ENCODE assay signal across 1 cellular context in the genomic region with DNA sequence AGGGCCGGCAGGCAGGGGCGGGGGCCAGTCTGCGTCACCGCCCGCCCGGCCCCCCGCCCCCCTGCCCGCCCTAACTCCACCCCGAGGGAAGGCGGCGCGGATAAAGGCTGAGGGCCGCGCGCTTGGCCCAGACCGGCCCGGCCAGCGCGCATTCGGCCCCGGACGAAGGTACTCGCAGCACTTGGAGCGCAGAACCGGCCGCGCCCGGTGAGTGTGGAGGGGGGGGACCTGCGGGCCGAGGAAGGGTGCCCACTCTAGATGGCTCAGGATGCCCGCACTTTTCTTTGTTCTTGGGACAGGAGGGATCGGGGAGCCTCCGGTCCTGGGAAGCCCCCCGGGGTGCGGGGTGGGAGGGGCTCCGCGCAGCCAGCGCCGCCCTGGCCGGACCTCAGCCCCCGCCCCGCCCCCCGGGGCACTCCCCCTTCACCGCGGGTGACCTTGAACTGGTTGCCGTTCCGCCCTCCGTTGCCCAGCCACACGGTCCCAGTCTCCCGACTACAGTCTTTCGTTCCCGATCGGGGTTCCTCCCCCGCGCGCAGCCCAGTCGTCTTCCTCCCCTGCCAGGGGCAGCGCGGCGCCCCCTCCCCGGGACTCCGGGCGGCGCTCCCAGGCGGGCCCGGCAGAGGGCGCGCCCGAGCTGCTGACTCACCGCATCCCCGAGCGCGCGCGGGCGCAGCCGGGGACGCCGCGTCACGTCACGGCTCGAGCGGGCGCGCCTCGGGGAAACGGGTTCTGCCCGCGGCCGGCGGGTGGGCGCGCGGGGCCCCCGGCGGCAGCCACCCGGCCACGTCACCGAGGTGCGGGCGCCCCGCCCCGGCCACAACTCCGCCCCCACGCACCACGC.
A peak's percentile ranks its signal among the peaks of the same experiment; 100 is the strongest.
TF ChIP-seq lines count a peak whose summit lies in the region.

A gene (plus strand): TSS at position 130 of the 844 bp plus-strand sequence. CDS start 1,714 bp downstream, outside the sequence.

TF ChIP-seq in K562, 482 proteins besides CTCF, POLR2A, EP300 and RAD21 (continued from another document and continues in another):
- TF ChIP-seq, protein P1, sequence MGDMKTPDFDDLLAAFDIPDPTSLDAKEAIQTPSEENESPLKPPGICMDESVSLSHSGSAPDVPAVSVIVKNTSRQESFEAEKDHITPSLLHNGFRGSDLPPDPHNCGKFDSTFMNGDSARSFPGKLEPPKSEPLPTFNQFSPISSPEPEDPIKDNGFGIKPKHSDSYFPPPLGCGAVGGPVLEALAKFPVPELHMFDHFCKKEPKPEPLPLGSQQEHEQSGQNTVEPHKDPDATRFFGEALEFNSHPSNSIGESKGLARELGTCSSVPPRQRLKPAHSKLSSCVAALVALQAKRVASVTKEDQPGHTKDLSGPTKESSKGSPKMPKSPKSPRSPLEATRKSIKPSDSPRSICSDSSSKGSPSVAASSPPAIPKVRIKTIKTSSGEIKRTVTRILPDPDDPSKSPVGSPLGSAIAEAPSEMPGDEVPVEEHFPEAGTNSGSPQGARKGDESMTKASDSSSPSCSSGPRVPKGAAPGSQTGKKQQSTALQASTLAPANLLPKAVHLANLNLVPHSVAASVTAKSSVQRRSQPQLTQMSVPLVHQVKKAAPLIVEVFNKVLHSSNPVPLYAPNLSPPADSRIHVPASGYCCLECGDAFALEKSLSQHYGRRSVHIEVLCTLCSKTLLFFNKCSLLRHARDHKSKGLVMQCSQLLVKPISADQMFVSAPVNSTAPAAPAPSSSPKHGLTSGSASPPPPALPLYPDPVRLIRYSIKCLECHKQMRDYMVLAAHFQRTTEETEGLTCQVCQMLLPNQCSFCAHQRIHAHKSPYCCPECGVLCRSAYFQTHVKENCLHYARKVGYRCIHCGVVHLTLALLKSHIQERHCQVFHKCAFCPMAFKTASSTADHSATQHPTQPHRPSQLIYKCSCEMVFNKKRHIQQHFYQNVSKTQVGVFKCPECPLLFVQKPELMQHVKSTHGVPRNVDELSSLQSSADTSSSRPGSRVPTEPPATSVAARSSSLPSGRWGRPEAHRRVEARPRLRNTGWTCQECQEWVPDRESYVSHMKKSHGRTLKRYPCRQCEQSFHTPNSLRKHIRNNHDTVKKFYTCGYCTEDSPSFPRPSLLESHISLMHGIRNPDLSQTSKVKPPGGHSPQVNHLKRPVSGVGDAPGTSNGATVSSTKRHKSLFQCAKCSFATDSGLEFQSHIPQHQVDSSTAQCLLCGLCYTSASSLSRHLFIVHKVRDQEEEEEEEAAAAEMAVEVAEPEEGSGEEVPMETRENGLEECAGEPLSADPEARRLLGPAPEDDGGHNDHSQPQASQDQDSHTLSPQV (IDR thresholded peaks at IDR 0.05): peak; percentile 59; the same call in 1 of the 2 replicates
- TF ChIP-seq NBN (IDR thresholded peaks at IDR 0.05; ENCODE audit: low read depth): peak; percentile 34; the same call in 1 of the 2 replicates
- 0 out of 4 replicates have a peak, but pooled peaks of 1 of the 2 experiments have one; percentile 58 for TF ChIP-seq RCOR1 (IDR thresholded peaks at IDR 0.05; ENCODE audit: borderline replicate concordance in 1 of 2, low read depth in 2 of 2, low read length in 2 of 2)
- TF ChIP-seq JUND (IDR thresholded peaks at IDR 0.05; ENCODE audit: borderline replicate concordance, low read depth, low read length): peak; percentile 79
- TF ChIP-seq JUND (tag; IDR thresholded peaks at IDR 0.05; ENCODE audit: borderline replicate concordance, low read depth, low read length): peak; percentile 63; the same call in 1 of the 3 replicates
- peak; percentile 93 for TF ChIP-seq SAFB (IDR thresholded peaks at IDR 0.05; ENCODE audit: borderline replicate concordance, low read depth, low read length)
- no peak for TF ChIP-seq ZC3H8 (IDR thresholded peaks at IDR 0.05)
- no peak for TF ChIP-seq ZNF224 (CRISPR knock-in tag; IDR thresholded peaks at IDR 0.05)
- 0 out of 2 replicates have a peak, but pooled peaks have one; percentile 46 for TF ChIP-seq LCOR (CRISPR knock-in tag; IDR thresholded peaks at IDR 0.05)
- no peak for TF ChIP-seq SLC30A9 (CRISPR knock-in tag; IDR thresholded peaks at IDR 0.05)
- TF ChIP-seq, protein P2, sequence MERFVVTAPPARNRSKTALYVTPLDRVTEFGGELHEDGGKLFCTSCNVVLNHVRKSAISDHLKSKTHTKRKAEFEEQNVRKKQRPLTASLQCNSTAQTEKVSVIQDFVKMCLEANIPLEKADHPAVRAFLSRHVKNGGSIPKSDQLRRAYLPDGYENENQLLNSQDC (CRISPR knock-in tag; IDR thresholded peaks at IDR 0.05): no peak
- TF ChIP-seq CHD1 (IDR thresholded peaks at IDR 0.05; ENCODE audit: low read length): peak; percentile 16
- TF ChIP-seq, protein P3, sequence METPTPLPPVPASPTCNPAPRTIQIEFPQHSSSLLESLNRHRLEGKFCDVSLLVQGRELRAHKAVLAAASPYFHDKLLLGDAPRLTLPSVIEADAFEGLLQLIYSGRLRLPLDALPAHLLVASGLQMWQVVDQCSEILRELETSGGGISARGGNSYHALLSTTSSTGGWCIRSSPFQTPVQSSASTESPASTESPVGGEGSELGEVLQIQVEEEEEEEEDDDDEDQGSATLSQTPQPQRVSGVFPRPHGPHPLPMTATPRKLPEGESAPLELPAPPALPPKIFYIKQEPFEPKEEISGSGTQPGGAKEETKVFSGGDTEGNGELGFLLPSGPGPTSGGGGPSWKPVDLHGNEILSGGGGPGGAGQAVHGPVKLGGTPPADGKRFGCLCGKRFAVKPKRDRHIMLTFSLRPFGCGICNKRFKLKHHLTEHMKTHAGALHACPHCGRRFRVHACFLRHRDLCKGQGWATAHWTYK (CRISPR knock-in tag; IDR thresholded peaks at IDR 0.05): 0 out of 2 replicates have a peak, but pooled peaks have one; percentile 43
- 0 out of 2 replicates have a peak, but pooled peaks have one; percentile 11 for TF ChIP-seq ZNF41 (CRISPR knock-in tag; conservative IDR thresholded peaks at IDR 0.05)
- TF ChIP-seq U2AF1 (optimal IDR thresholded peaks at IDR 0.05; ENCODE audit: low read depth, low read length): peak; percentile 10
- TF ChIP-seq RB1 (IDR thresholded peaks at IDR 0.05; ENCODE audit: low read depth): peak; percentile 90
- 0 out of 2 replicates have a peak, but pooled peaks have one; percentile 54 for TF ChIP-seq MTA3 (IDR thresholded peaks at IDR 0.05; ENCODE audit: borderline replicate concordance)
- TF ChIP-seq, protein P4, sequence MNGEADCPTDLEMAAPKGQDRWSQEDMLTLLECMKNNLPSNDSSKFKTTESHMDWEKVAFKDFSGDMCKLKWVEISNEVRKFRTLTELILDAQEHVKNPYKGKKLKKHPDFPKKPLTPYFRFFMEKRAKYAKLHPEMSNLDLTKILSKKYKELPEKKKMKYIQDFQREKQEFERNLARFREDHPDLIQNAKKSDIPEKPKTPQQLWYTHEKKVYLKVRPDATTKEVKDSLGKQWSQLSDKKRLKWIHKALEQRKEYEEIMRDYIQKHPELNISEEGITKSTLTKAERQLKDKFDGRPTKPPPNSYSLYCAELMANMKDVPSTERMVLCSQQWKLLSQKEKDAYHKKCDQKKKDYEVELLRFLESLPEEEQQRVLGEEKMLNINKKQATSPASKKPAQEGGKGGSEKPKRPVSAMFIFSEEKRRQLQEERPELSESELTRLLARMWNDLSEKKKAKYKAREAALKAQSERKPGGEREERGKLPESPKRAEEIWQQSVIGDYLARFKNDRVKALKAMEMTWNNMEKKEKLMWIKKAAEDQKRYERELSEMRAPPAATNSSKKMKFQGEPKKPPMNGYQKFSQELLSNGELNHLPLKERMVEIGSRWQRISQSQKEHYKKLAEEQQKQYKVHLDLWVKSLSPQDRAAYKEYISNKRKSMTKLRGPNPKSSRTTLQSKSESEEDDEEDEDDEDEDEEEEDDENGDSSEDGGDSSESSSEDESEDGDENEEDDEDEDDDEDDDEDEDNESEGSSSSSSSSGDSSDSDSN (IDR thresholded peaks at IDR 0.05; ENCODE audit: borderline replicate concordance in 1 of 2, low read depth in 2 of 2, low read length in 2 of 2): peak; percentile 77 to 79; a peak in 3 of 4 replicates
- TF ChIP-seq TBP (optimal IDR thresholded peaks at IDR 0.05; ENCODE audit: low read depth, low read length): peak; percentile 85
- TF ChIP-seq TARDBP (IDR thresholded peaks at IDR 0.05): peak; percentile 93; the same call in 1 of the 2 replicates
- TF ChIP-seq, protein P5, sequence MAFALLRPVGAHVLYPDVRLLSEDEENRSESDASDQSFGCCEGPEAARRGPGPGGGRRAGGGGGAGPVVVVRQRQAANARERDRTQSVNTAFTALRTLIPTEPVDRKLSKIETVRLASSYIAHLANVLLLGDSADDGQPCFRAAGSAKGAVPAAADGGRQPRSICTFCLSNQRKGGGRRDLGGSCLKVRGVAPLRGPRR (CRISPR knock-in tag; IDR thresholded peaks at IDR 0.05): no peak
- no peak for TF ChIP-seq MCM5 (IDR thresholded peaks at IDR 0.05; ENCODE audit: low read depth)
- TF ChIP-seq KLF16 (IDR thresholded peaks at IDR 0.05): no peak
- peak; percentile 49; the same call in 1 of the 2 replicates for TF ChIP-seq ZNF24 (IDR thresholded peaks at IDR 0.05)
- TF ChIP-seq ZNF316 (IDR thresholded peaks at IDR 0.05): peak; percentile 31; the same call in 1 of the 2 replicates
- TF ChIP-seq POLR2AphosphoS5 (IDR thresholded peaks at IDR 0.05; ENCODE audit: control insufficient read depth, insufficient read depth, low read depth, low read length): peak; percentile 95
- peak; percentile 58; the same call in 1 of the 2 replicates for TF ChIP-seq GATAD2A (IDR thresholded peaks at IDR 0.05)
- peak; percentile 92 for TF ChIP-seq CXXC5 (CRISPR knock-in tag; IDR thresholded peaks at IDR 0.05)
- peak; percentile 94 for TF ChIP-seq SMAD4 (CRISPR knock-in tag; conservative IDR thresholded peaks at IDR 0.05)
- TF ChIP-seq TAF1 (IDR thresholded peaks at IDR 0.05; ENCODE audit: control insufficient read depth, extremely low read depth, insufficient read depth, low read length, severe bottlenecking): peak; percentile 85
- TF ChIP-seq ELF4 (CRISPR knock-in tag; IDR thresholded peaks at IDR 0.05): peak; percentile 48
- no peak for TF ChIP-seq NR2C2 (CRISPR knock-in tag; IDR thresholded peaks at IDR 0.05)
- 0 out of 2 replicates have a peak, but pooled peaks have one; percentile 46 for TF ChIP-seq NR2C2 (tag; IDR thresholded peaks at IDR 0.05)
- TF ChIP-seq SPI1 (IDR thresholded peaks at IDR 0.05; ENCODE audit: borderline replicate concordance, low read depth, low read length): peak; percentile 48; the same call in 1 of the 2 replicates
- no peak for TF ChIP-seq TCF7 (IDR thresholded peaks at IDR 0.05; ENCODE audit: borderline replicate concordance)
- TF ChIP-seq, protein P6, sequence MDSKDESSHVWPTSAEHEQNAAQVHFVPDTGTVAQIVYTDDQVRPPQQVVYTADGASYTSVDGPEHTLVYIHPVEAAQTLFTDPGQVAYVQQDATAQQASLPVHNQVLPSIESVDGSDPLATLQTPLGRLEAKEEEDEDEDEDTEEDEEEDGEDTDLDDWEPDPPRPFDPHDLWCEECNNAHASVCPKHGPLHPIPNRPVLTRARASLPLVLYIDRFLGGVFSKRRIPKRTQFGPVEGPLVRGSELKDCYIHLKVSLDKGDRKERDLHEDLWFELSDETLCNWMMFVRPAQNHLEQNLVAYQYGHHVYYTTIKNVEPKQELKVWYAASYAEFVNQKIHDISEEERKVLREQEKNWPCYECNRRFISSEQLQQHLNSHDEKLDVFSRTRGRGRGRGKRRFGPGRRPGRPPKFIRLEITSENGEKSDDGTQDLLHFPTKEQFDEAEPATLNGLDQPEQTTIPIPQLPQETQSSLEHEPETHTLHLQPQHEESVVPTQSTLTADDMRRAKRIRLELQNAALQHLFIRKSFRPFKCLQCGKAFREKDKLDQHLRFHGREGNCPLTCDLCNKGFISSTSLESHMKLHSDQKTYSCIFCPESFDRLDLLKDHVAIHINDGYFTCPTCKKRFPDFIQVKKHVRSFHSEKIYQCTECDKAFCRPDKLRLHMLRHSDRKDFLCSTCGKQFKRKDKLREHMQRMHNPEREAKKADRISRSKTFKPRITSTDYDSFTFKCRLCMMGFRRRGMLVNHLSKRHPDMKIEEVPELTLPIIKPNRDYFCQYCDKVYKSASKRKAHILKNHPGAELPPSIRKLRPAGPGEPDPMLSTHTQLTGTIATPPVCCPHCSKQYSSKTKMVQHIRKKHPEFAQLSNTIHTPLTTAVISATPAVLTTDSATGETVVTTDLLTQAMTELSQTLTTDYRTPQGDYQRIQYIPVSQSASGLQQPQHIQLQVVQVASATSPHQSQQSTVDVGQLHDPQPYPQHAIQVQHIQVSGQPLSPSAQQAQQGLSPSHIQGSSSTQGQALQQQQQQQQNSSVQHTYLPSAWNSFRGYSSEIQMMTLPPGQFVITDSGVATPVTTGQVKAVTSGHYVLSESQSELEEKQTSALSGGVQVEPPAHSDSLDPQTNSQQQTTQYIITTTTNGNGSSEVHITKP (IDR thresholded peaks at IDR 0.05; ENCODE audit: partially characterized antibody): no peak
- TF ChIP-seq, protein P7, sequence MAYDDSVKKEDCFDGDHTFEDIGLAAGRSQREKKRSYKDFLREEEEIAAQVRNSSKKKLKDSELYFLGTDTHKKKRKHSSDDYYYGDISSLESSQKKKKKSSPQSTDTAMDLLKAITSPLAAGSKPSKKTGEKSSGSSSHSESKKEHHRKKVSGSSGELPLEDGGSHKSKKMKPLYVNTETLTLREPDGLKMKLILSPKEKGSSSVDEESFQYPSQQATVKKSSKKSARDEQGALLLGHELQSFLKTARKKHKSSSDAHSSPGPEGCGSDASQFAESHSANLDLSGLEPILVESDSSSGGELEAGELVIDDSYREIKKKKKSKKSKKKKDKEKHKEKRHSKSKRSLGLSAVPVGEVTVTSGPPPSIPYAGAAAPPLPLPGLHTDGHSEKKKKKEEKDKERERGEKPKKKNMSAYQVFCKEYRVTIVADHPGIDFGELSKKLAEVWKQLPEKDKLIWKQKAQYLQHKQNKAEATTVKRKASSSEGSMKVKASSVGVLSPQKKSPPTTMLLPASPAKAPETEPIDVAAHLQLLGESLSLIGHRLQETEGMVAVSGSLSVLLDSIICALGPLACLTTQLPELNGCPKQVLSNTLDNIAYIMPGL (CRISPR knock-in tag; IDR thresholded peaks at IDR 0.05): 0 out of 2 replicates have a peak, but pooled peaks have one; percentile 88
- 0 out of 2 replicates have a peak, but pooled peaks have one; percentile 13 for TF ChIP-seq MYNN (IDR thresholded peaks at IDR 0.05)
- TF ChIP-seq MYNN (CRISPR knock-in tag; IDR thresholded peaks at IDR 0.05): no peak
- peak; percentile 74 for TF ChIP-seq EGR1 (conservative IDR thresholded peaks at IDR 0.05)
- TF ChIP-seq KDM5B (IDR thresholded peaks at IDR 0.05; ENCODE audit: insufficient replicate concordance, low read depth, low read length): peak; percentile 93
- TF ChIP-seq, protein P8, sequence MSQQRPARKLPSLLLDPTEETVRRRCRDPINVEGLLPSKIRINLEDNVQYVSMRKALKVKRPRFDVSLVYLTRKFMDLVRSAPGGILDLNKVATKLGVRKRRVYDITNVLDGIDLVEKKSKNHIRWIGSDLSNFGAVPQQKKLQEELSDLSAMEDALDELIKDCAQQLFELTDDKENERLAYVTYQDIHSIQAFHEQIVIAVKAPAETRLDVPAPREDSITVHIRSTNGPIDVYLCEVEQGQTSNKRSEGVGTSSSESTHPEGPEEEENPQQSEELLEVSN (IDR thresholded peaks at IDR 0.05; ENCODE audit: borderline replicate concordance in 1 of 2, extremely low read depth in 1 of 2, insufficient read depth in 1 of 2, insufficient read length in 1 of 2, low read depth in 1 of 2, low read length in 1 of 2, poor library complexity in 1 of 2, severe bottlenecking in 1 of 2): peak in 1 of 2 experiments; percentile 36
